In the genomic region with DNA sequence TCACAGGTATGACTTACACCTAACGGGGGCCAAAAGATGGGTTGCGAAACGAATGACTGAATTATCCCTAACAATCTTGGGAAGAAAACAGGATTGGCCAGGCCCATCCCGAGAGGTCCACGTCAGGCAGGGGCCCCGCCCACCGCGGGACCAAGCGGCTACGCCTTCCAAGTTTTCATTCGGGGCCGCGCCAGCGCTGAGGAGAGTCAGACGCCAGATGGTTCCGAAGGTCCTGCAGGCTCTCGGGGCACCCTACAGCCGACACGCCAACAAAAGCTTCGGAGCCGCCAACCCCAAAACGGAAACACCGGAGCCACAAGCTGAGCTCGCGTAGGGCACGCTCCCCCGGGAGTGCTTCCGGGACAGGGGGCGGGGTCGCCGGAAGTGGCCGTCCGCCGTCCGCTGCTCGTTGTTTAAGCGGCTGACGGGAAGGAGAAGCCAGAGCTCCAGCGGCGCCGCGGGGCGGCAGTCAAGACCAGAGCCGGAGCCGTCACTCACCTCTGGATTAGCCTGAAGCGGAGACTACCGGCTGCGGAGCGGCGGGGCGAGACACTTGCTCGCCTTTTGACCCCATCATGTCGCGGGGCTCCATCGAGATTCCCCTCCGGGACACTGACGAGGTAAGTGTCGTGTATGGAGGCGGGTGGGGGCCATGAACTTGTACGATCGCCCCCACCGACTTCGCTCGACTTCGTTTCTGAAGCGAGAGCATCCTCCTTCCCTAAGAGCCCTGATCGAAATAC, we compare ENCODE assay signal across 1 cellular context.
TF ChIP-seq lines count a peak whose summit lies in the region.

A gene (plus strand): TSS at position 409 of the 743 bp plus-strand sequence. CDS start 167 bp downstream, at position 576.

TF ChIP-seq in A549, 52 proteins besides CTCF, POLR2A, EP300 and RAD21 (continued from another document):
- TF ChIP-seq, protein P1, sequence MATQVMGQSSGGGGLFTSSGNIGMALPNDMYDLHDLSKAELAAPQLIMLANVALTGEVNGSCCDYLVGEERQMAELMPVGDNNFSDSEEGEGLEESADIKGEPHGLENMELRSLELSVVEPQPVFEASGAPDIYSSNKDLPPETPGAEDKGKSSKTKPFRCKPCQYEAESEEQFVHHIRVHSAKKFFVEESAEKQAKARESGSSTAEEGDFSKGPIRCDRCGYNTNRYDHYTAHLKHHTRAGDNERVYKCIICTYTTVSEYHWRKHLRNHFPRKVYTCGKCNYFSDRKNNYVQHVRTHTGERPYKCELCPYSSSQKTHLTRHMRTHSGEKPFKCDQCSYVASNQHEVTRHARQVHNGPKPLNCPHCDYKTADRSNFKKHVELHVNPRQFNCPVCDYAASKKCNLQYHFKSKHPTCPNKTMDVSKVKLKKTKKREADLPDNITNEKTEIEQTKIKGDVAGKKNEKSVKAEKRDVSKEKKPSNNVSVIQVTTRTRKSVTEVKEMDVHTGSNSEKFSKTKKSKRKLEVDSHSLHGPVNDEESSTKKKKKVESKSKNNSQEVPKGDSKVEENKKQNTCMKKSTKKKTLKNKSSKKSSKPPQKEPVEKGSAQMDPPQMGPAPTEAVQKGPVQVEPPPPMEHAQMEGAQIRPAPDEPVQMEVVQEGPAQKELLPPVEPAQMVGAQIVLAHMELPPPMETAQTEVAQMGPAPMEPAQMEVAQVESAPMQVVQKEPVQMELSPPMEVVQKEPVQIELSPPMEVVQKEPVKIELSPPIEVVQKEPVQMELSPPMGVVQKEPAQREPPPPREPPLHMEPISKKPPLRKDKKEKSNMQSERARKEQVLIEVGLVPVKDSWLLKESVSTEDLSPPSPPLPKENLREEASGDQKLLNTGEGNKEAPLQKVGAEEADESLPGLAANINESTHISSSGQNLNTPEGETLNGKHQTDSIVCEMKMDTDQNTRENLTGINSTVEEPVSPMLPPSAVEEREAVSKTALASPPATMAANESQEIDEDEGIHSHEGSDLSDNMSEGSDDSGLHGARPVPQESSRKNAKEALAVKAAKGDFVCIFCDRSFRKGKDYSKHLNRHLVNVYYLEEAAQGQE (IDR thresholded peaks at IDR 0.05): peak; percentile 27; the same call in 1 of the 2 replicates
- TF ChIP-seq ZFP36 (IDR thresholded peaks at IDR 0.05; ENCODE audit: borderline replicate concordance, partially characterized antibody) (no peak), PHF8 (IDR thresholded peaks at IDR 0.05; ENCODE audit: borderline replicate concordance, low read depth) (peak; percentile 97), FOSL2 (IDR thresholded peaks at IDR 0.05) (no peak), FOSL2 (CRISPR knock-in tag; IDR thresholded peaks at IDR 0.05) (no peak; the same call in 1 of the 2 replicates), ZSCAN20 (CRISPR knock-in tag; IDR thresholded peaks at IDR 0.05) (no peak), NR3C1 (IDR thresholded peaks at IDR 0.05) (no peak), MYC (IDR thresholded peaks at IDR 0.05; ENCODE audit: borderline replicate concordance, low read length) (peak; percentile 69)
- TF ChIP-seq, protein P2, sequence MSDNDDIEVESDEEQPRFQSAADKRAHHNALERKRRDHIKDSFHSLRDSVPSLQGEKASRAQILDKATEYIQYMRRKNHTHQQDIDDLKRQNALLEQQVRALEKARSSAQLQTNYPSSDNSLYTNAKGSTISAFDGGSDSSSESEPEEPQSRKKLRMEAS (IDR thresholded peaks at IDR 0.05): peak; percentile 93
- TF ChIP-seq, protein P3, sequence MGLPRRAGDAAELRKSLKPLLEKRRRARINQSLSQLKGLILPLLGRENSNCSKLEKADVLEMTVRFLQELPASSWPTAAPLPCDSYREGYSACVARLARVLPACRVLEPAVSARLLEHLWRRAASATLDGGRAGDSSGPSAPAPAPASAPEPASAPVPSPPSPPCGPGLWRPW (IDR thresholded peaks at IDR 0.05): no peak
